Comparison of ENCODE assay signal across 8 cellular contexts in the genomic region with DNA sequence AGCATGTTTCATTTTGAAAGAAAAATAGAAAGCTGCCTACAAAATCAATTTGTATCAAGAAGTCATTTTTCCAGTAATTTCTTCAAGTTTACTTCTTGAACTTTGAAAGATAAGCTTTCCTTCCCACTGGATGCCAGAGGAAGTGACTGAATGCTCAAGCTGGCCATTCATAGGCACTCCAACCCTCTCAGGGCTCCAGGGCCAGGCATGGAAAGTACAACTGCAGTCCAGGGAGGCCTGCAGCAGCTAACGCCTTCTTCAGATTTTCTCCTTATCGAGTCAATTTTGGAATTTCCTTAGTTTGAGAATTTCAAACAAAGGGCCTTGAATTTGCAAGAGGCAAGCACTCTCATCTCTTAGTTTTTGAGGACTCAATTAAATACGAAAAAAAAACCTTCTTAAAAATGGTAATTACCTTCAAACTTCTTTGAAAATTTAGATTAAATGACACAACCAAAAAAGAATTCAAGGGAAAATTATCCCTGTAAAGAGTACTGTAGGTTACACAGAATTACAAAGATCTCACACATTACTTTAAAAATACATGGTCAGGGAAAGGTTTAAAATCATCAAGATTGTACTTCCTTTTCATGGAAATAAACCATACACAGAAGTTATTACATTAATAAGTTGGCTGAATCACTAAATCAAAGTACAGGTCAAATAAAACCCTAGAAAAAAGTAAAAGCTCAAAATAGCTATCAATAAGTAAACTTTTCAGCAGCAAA. TPM values are rescaled to one million over a fixed set of nuclear protein-coding genes. Genes with fewer than 3 reads are reported as not detected.
DNase-seq lines count a peak whose midpoint lies in the region; ATAC-seq and TF ChIP-seq lines count a peak whose summit lies in the region.

No MANE protein-coding gene starts in this region.

- DNase-seq in breast epithelium (ENCODE audit: low spot score in 2 of 2) = no peak
- DNase-seq in HuH-7.5 (ENCODE audit: low spot score) = no peak
- DNase-seq in NCI-H526 treated with DMSO at 0.1 percent for 48 hours (lab: John Stamatoyannopoulos, UW) = no peak

- no peaks in the 10 kb centered on the region; the same call in 1 of the 2 replicates for H3K36me3 ChIP-seq in BLaER1
- H3K36me3 ChIP-seq in KMS-11 (ENCODE audit: insufficient read depth) = no peaks in the 10 kb centered on the region
- no peaks in the 10 kb centered on the region for H3K36me3 ChIP-seq in breast epithelium
- peaks cover 6% of the 10 kb centered on the region for H3K36me3 ChIP-seq in mesodermal cell (ENCODE audit: control insufficient read depth, insufficient read depth, low read length)

- no peak overlapping the region for H2AFZ ChIP-seq in KMS-11 (ENCODE audit: low read depth)

- H3K27ac ChIP-seq in BLaER1 (no peak overlapping the region), KMS-11 (peak overlapping the region; percentile 76), breast epithelium (peak overlapping the region; percentile 38 to 99), mesodermal cell (ENCODE audit: low read depth, low read length, severe bottlenecking) (peak overlapping the region; percentile 46)

- ATAC-seq in GM21786 (IDR thresholded peaks at IDR 0.05; ENCODE audit: unreplicated experiment) = no peak
- ATAC-seq in HG03378 (IDR thresholded peaks at IDR 0.05; ENCODE audit: unreplicated experiment) = no peak

- H3K9me3 ChIP-seq in BLaER1 = 0 out of 2 replicates have a peak, but pooled peaks cover 5% of the 10 kb centered on the region
- no peaks in the 10 kb centered on the region for H3K9me3 ChIP-seq in breast epithelium
- H3K9me3 ChIP-seq in mesodermal cell (ENCODE audit: control insufficient read depth, low read length) = no peaks in the 10 kb centered on the region

- H3K4me3 ChIP-seq in BLaER1 (peak overlapping the region; percentile 95), KMS-11 (IDR thresholded peaks at IDR 0.05; ENCODE audit: insufficient read depth, low read depth, low read length) (no peak overlapping the region), breast epithelium (peak overlapping the region in 2 of 3 donors; percentile 75 to 88), mesodermal cell (ENCODE audit: extremely low read depth, insufficient read depth, low read length, poor library complexity, severe bottlenecking) (peak overlapping the region; percentile 96)

- H4K20me1 ChIP-seq in BLaER1 (peaks cover 72% of the 10 kb centered on the region), KMS-11 (ENCODE audit: insufficient read depth) (peaks cover 24% of the 10 kb centered on the region; the same call in 1 of the 2 replicates)

- H3K4me2 ChIP-seq in BLaER1 (peak overlapping the region; percentile 90), KMS-11 (peak overlapping the region; percentile 97)

- H3K79me2 ChIP-seq in KMS-11 (ENCODE audit: insufficient read depth, low read depth) = peaks cover 70% of the 10 kb centered on the region

- H3K27me3 ChIP-seq in BLaER1 (no peaks in the 10 kb centered on the region), KMS-11 (ENCODE audit: insufficient read depth, low read depth) (no peaks in the 10 kb centered on the region), breast epithelium (no peaks in the 10 kb centered on the region)

- H3K9ac ChIP-seq in BLaER1 = peak overlapping the region; percentile 90
- H3K9ac ChIP-seq in KMS-11 = peak overlapping the region; percentile 82; the same call in 1 of the 2 replicates

- H3K4me1 ChIP-seq in BLaER1 = peaks cover 36% of the 10 kb centered on the region
- H3K4me1 ChIP-seq in KMS-11 (ENCODE audit: low read depth, poor library complexity, severe bottlenecking) = peaks cover 44% of the 10 kb centered on the region
- peaks cover 0 to 13% of the 10 kb centered on the region in 2 donors for H3K4me1 ChIP-seq in breast epithelium
- H3K4me1 ChIP-seq in mesodermal cell (ENCODE audit: control insufficient read depth, insufficient read depth, low read length, poor library complexity, severe bottlenecking) = peaks cover 4% of the 10 kb centered on the region

- TF ChIP-seq POLR2A in breast epithelium (IDR thresholded peaks at IDR 0.05) = no peak

- no peak for TF ChIP-seq CTCF in KMS-11 (conservative IDR thresholded peaks at IDR 0.05; ENCODE audit: low read depth, low read length)
- TF ChIP-seq CTCF in breast epithelium (IDR thresholded peaks at IDR 0.05) = no peak

- 17 to 40% methylated on average over 1 to 2 of the region's 3 CpGs for WGBS in mesodermal cell (ENCODE audit: insufficient coverage in 2 of 2), 2 experiments

- intact Hi-C loops in breast epithelium (cut with DNase I; ENCODE audit: low total_unique reads) = no loop called here

RNA-seq across cellular contexts. Expression of a gene that starts 2.5 kb away (rescaled TPM):
- total RNA-seq in breast epithelium = 10 to 100 TPM; 55.2 to 73.8 (median 69.5) TPM
- polyA plus RNA-seq in mesodermal cell (2013, experiment 1 of 2) = 63.8 TPM
- 75.7 TPM for polyA plus RNA-seq in mesodermal cell (2013, experiment 2 of 2)
